14 cellular contexts compared by ENCODE assay signal in genomic region chr1:147611021-147611426, GRCh38. TPM values are rescaled to one million over a fixed set of nuclear protein-coding genes. Genes with fewer than 3 reads are reported as not detected.
DNase-seq lines count a peak whose midpoint lies in the region; ATAC-seq and TF ChIP-seq lines count a peak whose summit lies in the region.
"Had no signal": no experiment of that assay in that cellular context is flagged by ENCODE, and none has a peak within 500 bp of the region (broad histone marks: within the 10 kb centered on the region; RNA-seq: fewer than 3 reads in every experiment).

No MANE protein-coding gene starts in this region.

- H3K27me3 ChIP-seq in tibial nerve, result no peaks in the 10 kb centered on the region
- H3K27me3 ChIP-seq: foreskin keratinocyte, ovary, Peyer's patch had no signal

- no peaks in the 10 kb centered on the region for H3K9me3 Mint-ChIP-seq in nephron progenitor cell
- H3K9me3 Mint-ChIP-seq: activated B cell treated with CpG ODN at 0.5 μM for 24 hours had no signal

- intact Hi-C loops in Right ventricle myocardium inferior (cut with DNase I), result no loop called here

- DNase-seq in RKO (ENCODE audit: low spot score), result no peak
- no peak for DNase-seq in tibial nerve (ENCODE audit: low spot score in 2 of 2)
- DNase-seq in Right ventricle myocardium inferior (ENCODE audit: missing footprints), result no peak
- DNase-seq in nephron progenitor cell, result no peak
- DNase-seq: ACHN, activated B cell treated with CpG ODN at 0.5 μM for 24 hours, activated gamma-delta T cell, foreskin keratinocyte, ovary, Peyer's patch had no signal

- no peaks in the 10 kb centered on the region for H3K9me3 ChIP-seq in tibial nerve
- H3K9me3 ChIP-seq: ovary, Peyer's patch had no signal

- TF ChIP-seq POLR2A in tibial nerve (IDR thresholded peaks at IDR 0.05), result no peak

- H3K4me3 ChIP-seq in tibial nerve, result no peak overlapping the region
- H3K4me3 ChIP-seq: ovary, Peyer's patch had no signal

- no peak for TF ChIP-seq CTCF in C4-2B (conservative IDR thresholded peaks at IDR 0.05)
- no peak for TF ChIP-seq CTCF in tibial nerve (IDR thresholded peaks at IDR 0.05)
- no peak for TF ChIP-seq CTCF in nephron progenitor cell (IDR thresholded peaks at IDR 0.05)

- ATAC-seq in GM19023 (IDR thresholded peaks at IDR 0.05; ENCODE audit: unreplicated experiment) (peak; percentile 96), HG02588 (IDR thresholded peaks at IDR 0.05; ENCODE audit: unreplicated experiment) (peak; percentile 90), HG03439 (IDR thresholded peaks at IDR 0.05; ENCODE audit: unreplicated experiment) (peak; percentile 66), Right ventricle myocardium inferior (no peak)
- ATAC-seq: foreskin keratinocyte had no signal

- H3K27ac Mint-ChIP-seq in nephron progenitor cell, result no peak overlapping the region
- H3K27ac Mint-ChIP-seq: activated B cell treated with CpG ODN at 0.5 μM for 24 hours had no signal

- H3K27ac ChIP-seq in C4-2B (peak overlapping the region; percentile 80), tibial nerve (no peak overlapping the region)
- H3K27ac ChIP-seq: foreskin keratinocyte, ovary, Peyer's patch had no signal

- H3K4me1 Mint-ChIP-seq in nephron progenitor cell, result peaks cover 24% of the 10 kb centered on the region

- H3K4me1 ChIP-seq in tibial nerve, result peaks cover 0 to 15% (median 0%) of the 10 kb centered on the region in 4 donors
- H3K4me1 ChIP-seq: foreskin keratinocyte, Peyer's patch had no signal

- peaks cover 0 to 71% (median 0%) of the 10 kb centered on the region in 3 donors for H3K36me3 ChIP-seq in tibial nerve
- H3K36me3 ChIP-seq: ovary had no signal

- no peaks in the 10 kb centered on the region for H3K27me3 Mint-ChIP-seq in nephron progenitor cell (ENCODE audit: low read depth, poor library complexity)
- H3K27me3 Mint-ChIP-seq: activated B cell treated with CpG ODN at 0.5 μM for 24 hours had no signal

- H3K36me3 Mint-ChIP-seq in nephron progenitor cell (ENCODE audit: low read depth), result peaks cover 83% of the 10 kb centered on the region

- no peak overlapping the region for H3K4me3 Mint-ChIP-seq in nephron progenitor cell
- H3K4me3 Mint-ChIP-seq: activated B cell treated with CpG ODN at 0.5 μM for 24 hours had no signal

- 94% methylated on average over 3 of the region's 3 CpGs for whole genome bisulfite sequencing in tibial nerve, 2 donors

- TF ChIP-seq EP300 in tibial nerve (IDR thresholded peaks at IDR 0.05), result no peak

RNA-seq across cellular contexts. Expression of gene ACP6, which starts 59.3 kb away (rescaled TPM):
- total RNA-seq in tibial nerve, result 10 to 100 TPM; 13.7 to 29.4 (median 20.9) TPM
- 8.9 TPM for total RNA-seq in Right ventricle myocardium inferior
